8 cellular contexts compared by ENCODE assay signal in genomic region chr16:72172105-72173034, GRCh38. TPM values are rescaled to one million over a fixed set of nuclear protein-coding genes. Genes with fewer than 3 reads are reported as not detected.
DNase-seq lines count a peak whose midpoint lies in the region; ATAC-seq, FAIRE-seq and TF ChIP-seq lines count a peak whose summit lies in the region.

Gene PMFBP1, minus strand, starts transcription at chr16:72172155. Its CDS starts 947 bp downstream, at chr16:72171208.

- no peak within 1 kb of the TSS for H2AFZ ChIP-seq in HepG2 (ENCODE audit: low read length)

- 86% methylated on average over 11 of the region's 11 CpGs for WGBS in HepG2 (ENCODE audit: low lambda C conversion rate)

- POLR2A ChIA-PET in HepG2 (lab: Yijun Ruan, JAX) = no interaction called here

- H3K4me3 ChIP-seq in NB4 (ENCODE audit: low read depth, low read length) (no peak within 1 kb of the TSS), astrocyte of the spinal cord (ENCODE audit: low read depth, low read length) (no peak within 1 kb of the TSS), HepG2 (replicated peaks in 1 of 3; ENCODE audit: insufficient read depth in 1 of 3, low read depth in 2 of 3, low read length in 3 of 3) (no peak within 1 kb of the TSS)

- FAIRE-seq in HepG2 (lab: Jason Lieb, UNC) (no peak), D721Med (lab: Jason Lieb, UNC) (no peak)

- no peak within 1 kb of the TSS for H3K27ac ChIP-seq in HepG2 (ENCODE audit: extremely low read length, insufficient read depth, low read length)

- intact Hi-C loops in HepG2 (cut with micrococcal nuclease; ENCODE audit: unreplicated experiment) = loop anchor here (5.0 kb wide), 1 partner anchor 1670 kb away; no protein-coding TSS in a partner anchor
- intact Hi-C loops in posterior vena cava (cut with DNase I) = no loop called here

- H3K79me2 ChIP-seq in HepG2 (ENCODE audit: insufficient read depth, low read length) = no peaks in the 10 kb centered on the region

- in situ Hi-C loops in astrocyte of the spinal cord (cut with HindIII; ENCODE audit: low sequenced_read_pairs) = no loop called here
- in situ Hi-C loops in HepG2 (cut with HindIII; ENCODE audit: extremely low pct_ligation_motif_present, low pct_unique_long_range_greater_than_20kb) = no loop called here

- H3K4me2 ChIP-seq in HepG2 (ENCODE audit: low read depth, low read length) = no peak within 1 kb of the TSS

- CTCF ChIA-PET in HepG2 (lab: Yijun Ruan, JAX; ENCODE audit: low intra/inter-chr PET ratio, low total read pairs) = no interaction called here

- H3K4me1 ChIP-seq in HepG2 (ENCODE audit: insufficient read depth, low read length) = no peaks in the 10 kb centered on the region

- no TSS peak for BruUV-seq in HepG2 (replicated peaks; lab: Mats Ljungman, UMichigan)

- TF ChIP-seq CTCF in NB4 (IDR thresholded peaks at IDR 0.05; ENCODE audit: low read depth, low read length) = no peak
- no peak for TF ChIP-seq CTCF in astrocyte of the spinal cord (IDR thresholded peaks at IDR 0.05; ENCODE audit: low read depth, low read length)
- no peak for TF ChIP-seq CTCF in HepG2 (CRISPR knock-in tag; IDR thresholded peaks at IDR 0.05)
- TF ChIP-seq CTCF in D721Med (IDR thresholded peaks at IDR 0.05; ENCODE audit: insufficient read depth, missing control alignments) = no peak

- TF ChIP-seq EP300 in HepG2 (IDR thresholded peaks at IDR 0.05; ENCODE audit: low read depth in 2 of 2, low read length in 2 of 2) (no peak), HepG2 (CRISPR knock-in tag; IDR thresholded peaks at IDR 0.05; ENCODE audit: borderline replicate concordance) (no peak)

- H3K9ac ChIP-seq in HepG2 (ENCODE audit: insufficient read depth, low read depth, low read length) = no peak within 1 kb of the TSS

- TF ChIP-seq RAD21 in HepG2 (CRISPR knock-in tag; IDR thresholded peaks at IDR 0.05) = no peak

- no peaks in the 10 kb centered on the region for H3K27me3 ChIP-seq in HepG2 (ENCODE audit: control insufficient read depth in 1 of 2, insufficient read depth in 2 of 2, low read length in 2 of 2)

- peak; percentile 99 for ATAC-seq in GM18499 (IDR thresholded peaks at IDR 0.05; ENCODE audit: insufficient read depth, unreplicated experiment)
- ATAC-seq in HG02759 (IDR thresholded peaks at IDR 0.05; ENCODE audit: unreplicated experiment) = peak; percentile 97
- no peak for ATAC-seq in HepG2

- TF ChIP-seq POLR2A in NB4 (IDR thresholded peaks at IDR 0.05; ENCODE audit: extremely low read depth, insufficient read length) = no peak
- TF ChIP-seq POLR2A in HepG2 (IDR thresholded peaks at IDR 0.05; ENCODE audit: insufficient read depth in 1 of 2, low read depth in 2 of 2, low read length in 2 of 2) = no peak

- no peaks in the 10 kb centered on the region for H4K20me1 ChIP-seq in HepG2 (ENCODE audit: insufficient read depth, low read length)

- no peaks in the 10 kb centered on the region; a peak in 1 of 5 replicates for H3K36me3 ChIP-seq in HepG2 (replicated peaks in 1 of 2; ENCODE audit: control insufficient read depth in 1 of 2, insufficient read depth in 2 of 2, low read length in 2 of 2)

- H3K9me3 ChIP-seq in HepG2 (ENCODE audit: low read length) = no peaks in the 10 kb centered on the region

- peak; percentile 55 for DNase-seq in AG08395 (ENCODE audit: low spot score)
- peak; percentile 98 for DNase-seq in NB4 (ENCODE audit: low read depth)
- peak; percentile 88 for DNase-seq in astrocyte of the spinal cord (ENCODE audit: low read depth, low spot score)
- peak; percentile 35 for DNase-seq in HepG2 (ENCODE audit: low spot score)
- DNase-seq in D721Med (ENCODE audit: insufficient read length, low spot score) = no peak
- no peak for DNase-seq in posterior vena cava (ENCODE audit: low spot score)

TF ChIP-seq in HepG2, 621 proteins besides CTCF, POLR2A, EP300 and RAD21:
- TF ChIP-seq RFX1 (IDR thresholded peaks at IDR 0.05) (peak; percentile 44; the same call in 1 of the 2 replicates), MAFF (IDR thresholded peaks at IDR 0.05; ENCODE audit: low read depth, low read length) (peak; percentile 84), ZNF672 (CRISPR knock-in tag; IDR thresholded peaks at IDR 0.05) (no peak), MAFK (conservative IDR thresholded peaks at IDR 0.05 in 1 of 2, IDR thresholded peaks at IDR 0.05 in 1 of 2; ENCODE audit: low read length in 2 of 2) (peak; percentile 84)
TF ChIP-seq in HepG2: peak in this region for 3.

RNA-seq across cellular contexts. Expression of gene PMFBP1, which starts in this region (rescaled TPM):
- total RNA-seq in HepG2 (2016; rRNA removed; fragmentation: Illumina TruSeq; extraction: Trizol) (2.4 and 3.8 TPM in 2 replicates), posterior vena cava (under 1 TPM; 0.57 to 0.60 TPM)
- total RNA-seq in HepG2 (2016; cell fraction: cytosol; rRNA removed; fragmentation: Illumina TruSeq; extraction: Trizol; ENCODE audit: low read depth) = 7.6 and 9.2 TPM in 2 replicates
- 1.8 and 2.7 TPM in 2 replicates for total RNA-seq in HepG2 (2016; cell fraction: insoluble cytoplasmic fraction; rRNA removed; fragmentation: Illumina TruSeq; extraction: Trizol)
- total RNA-seq in HepG2 (2016; cell fraction: membrane; rRNA removed; fragmentation: Illumina TruSeq; extraction: Trizol) = 4.4 and 4.7 TPM in 2 replicates
- 6.5 and 8.7 TPM in 2 replicates for total RNA-seq in HepG2 (2016; cell fraction: nucleus; rRNA removed; fragmentation: Illumina TruSeq; extraction: Trizol)
- polyA plus RNA-seq in HepG2 (2011; rRNA removed) = 1.9 and 3.3 TPM in 2 replicates
- 0.44 and 0.67 TPM in 2 replicates for polyA plus RNA-seq in HepG2 (2011; cell fraction: cytosol; rRNA removed)
- 9.4 and 12.6 TPM in 2 replicates for polyA plus RNA-seq in HepG2 (2011; cell fraction: nucleus; rRNA removed)
- polyA plus RNA-seq in HepG2 (2012) = 5.1 and 6.5 TPM in 2 replicates
- polyA plus RNA-seq in HepG2 (2016; cell fraction: cytosol; fragmentation: Illumina TruSeq; extraction: Trizol; ENCODE audit: low read depth) = 0.15 and 0.28 TPM in 2 replicates
- 1.2 and 1.4 TPM in 2 replicates for polyA plus RNA-seq in HepG2 (2016; cell fraction: insoluble cytoplasmic fraction; fragmentation: Illumina TruSeq; extraction: Trizol; ENCODE audit: low read depth)
- polyA plus RNA-seq in HepG2 (2016; cell fraction: membrane; fragmentation: Illumina TruSeq; extraction: Trizol; ENCODE audit: low read depth) = 0.42 and 0.77 TPM in 2 replicates
- 13.9 and 15.2 TPM in 2 replicates for polyA plus RNA-seq in HepG2 (2016; cell fraction: nucleus; fragmentation: Illumina TruSeq; extraction: Trizol; ENCODE audit: insufficient read depth, low read depth)
- polyA minus RNA-seq in HepG2 (2011; rRNA and poly(A)+ RNA removed; ENCODE audit: low replicate concordance) = 3.4 and 3.8 TPM in 2 replicates
- 1.4 and 1.7 TPM in 2 replicates for polyA minus RNA-seq in HepG2 (2011; cell fraction: cytosol; rRNA and poly(A)+ RNA removed)
- polyA minus RNA-seq in HepG2 (2011; cell fraction: nucleus; rRNA and poly(A)+ RNA removed) = 19.1 and 20.5 TPM in 2 replicates

Comparison
In these comparisons a context has a peak if more than half of its experiments do, and no peak if none do; other contexts are left out.
1. DNase-seq: peak in AG08395 (single experiment), NB4 (single experiment), astrocyte of the spinal cord (single experiment) and HepG2 (single experiment); none in D721Med (single experiment) and posterior vena cava (single experiment).